ENCODE assay signal across 22 cellular contexts in genomic region chr1:233656032-233656620, GRCh38. TPM values are rescaled to one million over a fixed set of nuclear protein-coding genes. Genes with fewer than 3 reads are reported as not detected.
DNase-seq lines count a peak whose midpoint lies in the region; ATAC-seq, FAIRE-seq and TF ChIP-seq lines count a peak whose summit lies in the region.
"Had no signal": no experiment of that assay in that cellular context is flagged by ENCODE, and none has a peak within 500 bp of the region (broad histone marks: within the 10 kb centered on the region; RNA-seq: fewer than 3 reads in every experiment).

No MANE protein-coding gene starts in this region.

- peak; percentile 17 for DNase-seq in MCF 10A (ENCODE audit: unreplicated experiment)
- no peak for DNase-seq in mammary epithelial cell
- DNase-seq in NCI-H1436 treated with DMSO at 0.1 percent for 48 hours (lab: John Stamatoyannopoulos, UW) = peak; percentile 42
- no peak for DNase-seq in GM12878 (ENCODE audit: low read depth, low spot score)
- no peak for DNase-seq in suprapubic skin (ENCODE audit: low spot score in 2 of 2)
- no peak for DNase-seq in Caco-2
- DNase-seq in effector CD4-positive, alpha-beta T cell = no peak
- DNase-seq: activated CD4-positive, alpha-beta T cell treated with anti-CD3 and anti-CD28 coated beads, Interleukin-2, amount 50 U/mL, for 4 hours; adrenal gland; mesenchymal stem cell; NCI-H187 treated with DMSO at 0.1 percent for 48 hours; stimulated activated CD4-positive, alpha-beta T cell treated with anti-CD3 and anti-CD28 coated beads, Interleukin-2, amount 100 ng/mL, for 48 hours; stimulated activated CD8-positive, alpha-beta memory T cell treated with anti-CD3 and anti-CD28 coated beads, Interleukin-4, amount 100 ng/mL, for 48 hours had no signal

- peaks cover 16% of the 10 kb centered on the region for H3K4me1 ChIP-seq in mammary epithelial cell (ENCODE audit: insufficient read depth, low read length)
- H3K4me1 ChIP-seq in GM12878 (ENCODE audit: control insufficient read depth, insufficient read depth, low read length) = no peaks in the 10 kb centered on the region
- peaks cover 2% of the 10 kb centered on the region for H3K4me1 ChIP-seq in suprapubic skin
- H3K4me1 ChIP-seq in Caco-2 = peaks cover 14% of the 10 kb centered on the region; the same call in 1 of the 2 replicates
- H3K4me1 ChIP-seq: adrenal gland, HAP-1, tibial nerve had no signal

- in situ Hi-C loops in mammary epithelial cell (cut with MboI; ENCODE audit: low sequenced_read_pairs in 2 of 2) (no loop called here), GM12878 (cut with MboI) (no loop called here)

- H4K20me1 ChIP-seq in mammary epithelial cell (ENCODE audit: insufficient read depth, low read length) (no peaks in the 10 kb centered on the region), GM12878 (ENCODE audit: control insufficient read depth, insufficient read depth) (no peaks in the 10 kb centered on the region)

- CTCF ChIA-PET in MCF 10A (lab: Yijun Ruan, JAX) (interaction anchor here (0.6 to 6.0 kb wide), 6 partner anchors 11 to 410 kb away, joined by 3 to 30 read pairs (median 4); no protein-coding TSS in a partner anchor), mammary epithelial cell (lab: Charles Lee; ENCODE audit: low non-redundant PET) (no interaction called here), GM12878 (lab: Yijun Ruan, JAX) (interaction anchor here (0.9 to 2.1 kb wide), 6 partner anchors 16 to 135 kb away, joined by 3 to 7 read pairs (median 4); no protein-coding TSS in a partner anchor), Caco-2 (lab: Charles Lee) (no interaction called here)

- POLR2A ChIA-PET in MCF 10A (lab: Yijun Ruan, JAX) (interaction anchor here (0.8 to 4.2 kb wide), 10 partner anchors 9 to 148 kb away, joined by 3 to 28 read pairs (median 4); no protein-coding TSS in a partner anchor), GM12878 (lab: Charles Lee) (interaction anchor here (1.1 to 1.6 kb wide), 6 partner anchors 9 to 38 kb away, joined by 3 to 6 read pairs (median 4); no protein-coding TSS in a partner anchor), Caco-2 (lab: Charles Lee) (no interaction called here)

- 100% methylated on average over 5 of the region's 5 CpGs for WGBS in mammary epithelial cell (ENCODE audit: low coverage, missing lambda C conversion rate)
- 78% methylated on average over 5 of the region's 5 CpGs for WGBS in GM12878 (ENCODE audit: insufficient coverage, insufficient replicate concordance, low lambda C conversion rate, missing lambda C conversion rate)
- WGBS in suprapubic skin = 52% methylated on average over 5 of the region's 5 CpGs

- H3K79me2 ChIP-seq in mammary epithelial cell (ENCODE audit: insufficient read depth, low read length) = peaks cover 19% of the 10 kb centered on the region
- no peaks in the 10 kb centered on the region for H3K79me2 ChIP-seq in GM12878 (ENCODE audit: control insufficient read depth, insufficient read depth, low read length)

- TF ChIP-seq EP300 in GM12878 (IDR thresholded peaks at IDR 0.05; ENCODE audit: borderline replicate concordance in 1 of 2, control insufficient read depth in 1 of 2, low read depth in 2 of 2, low read length in 2 of 2) (no peak), suprapubic skin (IDR thresholded peaks at IDR 0.05) (no peak)

- peak overlapping the region; percentile 4 for H3K27ac Mint-ChIP-seq in MCF 10A (ENCODE audit: low read depth, unreplicated experiment)
- H3K27ac Mint-ChIP-seq in Caco-2 (ENCODE audit: unreplicated experiment) = no peak overlapping the region
- H3K27ac Mint-ChIP-seq: activated T-helper 1 cell treated with anti-CD3 and anti-CD28 coated beads, Interleukin-12 subunit alpha, Interleukin-12 subunit beta, Interleukin-2, Interleukin-4 antibody, amounts not matched to agents 30 ng/mL and 10 ng/mL and 1 ng/mL, durations not matched to agents 14 hours and 24 hours and 36 hours; IgD-negative memory B cell had no signal

- no peak for TF ChIP-seq POLR2A in GM12878 (IDR thresholded peaks at IDR 0.05; ENCODE audit: low read depth, low read length)
- TF ChIP-seq POLR2A in suprapubic skin (IDR thresholded peaks at IDR 0.05) = no peak

- H3K4me3 ChIP-seq in mammary epithelial cell (replicated peaks in 1 of 3; ENCODE audit: insufficient read depth in 1 of 3, low read depth in 2 of 3, low read length in 3 of 3) = no peak overlapping the region
- H3K4me3 ChIP-seq in GM12878 = no peak overlapping the region
- H3K4me3 ChIP-seq in suprapubic skin = no peak overlapping the region
- H3K4me3 ChIP-seq in Caco-2 (ENCODE audit: low read depth, low read length) = no peak overlapping the region
- H3K4me3 ChIP-seq: adrenal gland, HAP-1, tibial nerve had no signal

- H3K4me3 Mint-ChIP-seq in MCF 10A (ENCODE audit: unreplicated experiment) = no peak overlapping the region
- no peak overlapping the region for H3K4me3 Mint-ChIP-seq in Caco-2 (ENCODE audit: unreplicated experiment)
- H3K4me3 Mint-ChIP-seq: activated T-helper 1 cell treated with anti-CD3 and anti-CD28 coated beads, Interleukin-12 subunit alpha, Interleukin-12 subunit beta, Interleukin-2, Interleukin-4 antibody, amounts not matched to agents 30 ng/mL and 10 ng/mL and 1 ng/mL, durations not matched to agents 14 hours and 24 hours and 36 hours; IgD-negative memory B cell; neural crest cell had no signal

- dilution Hi-C loops in mammary epithelial cell (cut with HindIII; ENCODE audit: low sequenced_read_pairs) = no loop called here

- H3K4me2 ChIP-seq in mammary epithelial cell (ENCODE audit: insufficient read depth, low read depth, low read length) (no peak overlapping the region), GM12878 (ENCODE audit: control insufficient read depth, insufficient read depth) (no peak overlapping the region)

- H2AFZ ChIP-seq in mammary epithelial cell (ENCODE audit: low read depth, low read length) = no peak overlapping the region
- H2AFZ ChIP-seq in GM12878 (ENCODE audit: control insufficient read depth, low read depth, low read length) = no peak overlapping the region

- H3K9me3 Mint-ChIP-seq in MCF 10A (ENCODE audit: unreplicated experiment) (no peaks in the 10 kb centered on the region), Caco-2 (ENCODE audit: unreplicated experiment) (no peaks in the 10 kb centered on the region)
- H3K9me3 Mint-ChIP-seq: activated T-helper 1 cell treated with anti-CD3 and anti-CD28 coated beads, Interleukin-12 subunit alpha, Interleukin-12 subunit beta, Interleukin-2, Interleukin-4 antibody, amounts not matched to agents 30 ng/mL and 10 ng/mL and 1 ng/mL, durations not matched to agents 14 hours and 24 hours and 36 hours; neural crest cell had no signal

- RAD21 ChIA-PET in GM12878 (lab: Charles Lee; ENCODE audit: unreplicated experiment) = interaction anchor here (0.6 to 1.0 kb wide), 3 partner anchors 9 to 57 kb away, joined by 3 to 4 read pairs (median 4); no protein-coding TSS in a partner anchor

- no peaks in the 10 kb centered on the region for H3K27me3 Mint-ChIP-seq in MCF 10A (ENCODE audit: insufficient read depth, unreplicated experiment)
- H3K27me3 Mint-ChIP-seq in Caco-2 (ENCODE audit: insufficient read depth, unreplicated experiment) = peaks cover 3% of the 10 kb centered on the region

- no peak overlapping the region for H3K9ac ChIP-seq in mammary epithelial cell (ENCODE audit: insufficient read depth, low read length)
- no peak overlapping the region for H3K9ac ChIP-seq in GM12878 (ENCODE audit: control insufficient read depth, insufficient read depth, low read length)

- H3K36me3 ChIP-seq in mammary epithelial cell (ENCODE audit: insufficient read depth, low read length) (no peaks in the 10 kb centered on the region), GM12878 (ENCODE audit: control insufficient read depth in 2 of 2, insufficient read depth in 2 of 2, low read length in 1 of 2) (peaks cover 0 to 1% of the 10 kb centered on the region in 2 experiments; a peak in 1 of 4 replicates), suprapubic skin (no peaks in the 10 kb centered on the region), Caco-2 (ENCODE audit: control insufficient read depth, insufficient read depth, low read length) (no peaks in the 10 kb centered on the region)
- H3K36me3 ChIP-seq: adrenal gland, HAP-1, tibial nerve had no signal

- H3K9me3 ChIP-seq in mammary epithelial cell (replicated peaks; ENCODE audit: insufficient read depth, low read length) = no peaks in the 10 kb centered on the region
- H3K9me3 ChIP-seq in GM12878 (replicated peaks; ENCODE audit: control insufficient read depth, insufficient read depth, low read length) = no peaks in the 10 kb centered on the region
- H3K9me3 ChIP-seq in suprapubic skin = no peaks in the 10 kb centered on the region
- no peaks in the 10 kb centered on the region for H3K9me3 ChIP-seq in Caco-2
- H3K9me3 ChIP-seq: adrenal gland, HAP-1, tibial nerve had no signal

- peaks cover 54% of the 10 kb centered on the region for H3K4me1 Mint-ChIP-seq in MCF 10A (ENCODE audit: insufficient read depth, unreplicated experiment)
- peaks cover 8% of the 10 kb centered on the region for H3K4me1 Mint-ChIP-seq in Caco-2 (ENCODE audit: low read depth, unreplicated experiment)
- H3K4me1 Mint-ChIP-seq: IgD-negative memory B cell, neural crest cell had no signal

- peaks cover 6% of the 10 kb centered on the region for H3K36me3 Mint-ChIP-seq in MCF 10A (ENCODE audit: insufficient read depth, unreplicated experiment)
- H3K36me3 Mint-ChIP-seq in Caco-2 (ENCODE audit: insufficient read depth, unreplicated experiment) = no peaks in the 10 kb centered on the region
- H3K36me3 Mint-ChIP-seq: IgD-negative memory B cell had no signal

- H3K27me3 ChIP-seq in mammary epithelial cell (ENCODE audit: insufficient read depth, low read length) (no peaks in the 10 kb centered on the region), GM12878 (replicated peaks in 1 of 2; ENCODE audit: control insufficient read depth in 2 of 2, insufficient read depth in 2 of 2, low read length in 1 of 2) (no peaks in the 10 kb centered on the region), suprapubic skin (no peaks in the 10 kb centered on the region), Caco-2 (replicated peaks; ENCODE audit: control insufficient read depth, insufficient read depth, low read length) (no peaks in the 10 kb centered on the region)
- H3K27me3 ChIP-seq: adrenal gland, tibial nerve had no signal

- intact Hi-C loops in MCF 10A (cut with micrococcal nuclease) = no loop called here
- intact Hi-C loops in mammary epithelial cell (cut with micrococcal nuclease) = no loop called here
- intact Hi-C loops in GM12878 (cut with micrococcal nuclease; ENCODE audit: unreplicated experiment) = no loop called here
- intact Hi-C loops in Caco-2 (cut with micrococcal nuclease; ENCODE audit: unreplicated experiment) = no loop called here

- TF ChIP-seq CTCF in MCF 10A (IDR thresholded peaks at IDR 0.05; ENCODE audit: unreplicated experiment) = no peak
- no peak for TF ChIP-seq CTCF in mammary epithelial cell (conservative IDR thresholded peaks at IDR 0.05 in 1 of 2, IDR thresholded peaks at IDR 0.05 in 1 of 2; ENCODE audit: extremely low read depth in 1 of 2, insufficient read depth in 1 of 2, low read depth in 1 of 2, low read length in 2 of 2)
- no peak for TF ChIP-seq CTCF in GM12878 (IDR thresholded peaks at IDR 0.05 in 2 of 3, conservative IDR thresholded peaks at IDR 0.05 in 1 of 3; ENCODE audit: control insufficient read depth in 2 of 3, extremely low read depth in 1 of 3, insufficient read depth in 1 of 3, low read depth in 3 of 3, low read length in 3 of 3)
- TF ChIP-seq CTCF in suprapubic skin (IDR thresholded peaks at IDR 0.05) = no peak
- no peak for TF ChIP-seq CTCF in Caco-2 (IDR thresholded peaks at IDR 0.05; ENCODE audit: insufficient read depth in 1 of 2, low read depth in 1 of 2, low read length in 1 of 2, severe bottlenecking in 1 of 2, unreplicated experiment in 1 of 2)

- BruUV-seq in MCF 10A (replicated peaks; lab: Mats Ljungman, UMichigan) (no TSS peak), mammary epithelial cell (replicated peaks; lab: Mats Ljungman, UMichigan) (no TSS peak), GM12878 (replicated peaks; lab: Mats Ljungman, UMichigan) (no TSS peak), Caco-2 (replicated peaks; lab: Mats Ljungman, UMichigan) (no TSS peak)

- ATAC-seq in GM12878 = peak; percentile 58
- no peak for ATAC-seq in HG02623 (IDR thresholded peaks at IDR 0.05; ENCODE audit: unreplicated experiment)
- ATAC-seq: SK-N-SH treated with all-trans-retinoic acid at 6 μM for 48 hours had no signal

- no peak overlapping the region for H3K27ac ChIP-seq in mammary epithelial cell (ENCODE audit: insufficient read depth, low read depth, low read length)
- H3K27ac ChIP-seq in GM12878 (ENCODE audit: control insufficient read depth, insufficient read depth) = no peak overlapping the region
- H3K27ac ChIP-seq in suprapubic skin = peak overlapping the region; percentile 23
- H3K27ac ChIP-seq: adrenal gland, tibial nerve had no signal

- peak; percentile 13 for FAIRE-seq in GM12878 (lab: Jason Lieb, UNC)
- FAIRE-seq: endothelial cell of umbilical vein, frontal cortex had no signal

- SMC1A ChIA-PET in GM12878 (lab: Charles Lee; ENCODE audit: uncharacterized antibody, unreplicated experiment) = interaction anchor here (1.0 to 2.4 kb wide), 19 partner anchors 8 to 197 kb away, joined by 3 to 13 read pairs (median 4); no protein-coding TSS in a partner anchor

- no peak for TF ChIP-seq RAD21 in GM12878 (IDR thresholded peaks at IDR 0.05; ENCODE audit: insufficient read depth, low read depth, low read length)

RNA-seq across cellular contexts. Expression of gene KCNK1, which starts 42.2 kb away (rescaled TPM):
- total RNA-seq in MCF 10A (2022) = 24.3 and 41.3 TPM in 2 replicates
- total RNA-seq in mammary epithelial cell = 10 to 100 TPM in 1 of 2 donors, 1 to 10 TPM in 1; 9.0 to 20.6 TPM
- polyA plus RNA-seq in mammary epithelial cell = 20.8 TPM
- 13.4 TPM for polyA minus RNA-seq in mammary epithelial cell
- total RNA-seq in GM12878 (2013; cell fraction: nucleolus; rRNA removed) = 81.2 and 85.6 TPM in 2 replicates
- 14.2 and 15.0 TPM in 2 replicates for total RNA-seq in GM12878 (2014; rRNA removed)
- total RNA-seq in GM12878 (2014; rRNA removed; fragmentation: Illumina TruSeq; extraction: Trizol) = 12.4 and 13.0 TPM in 2 replicates
- 17.0 and 18.6 TPM in 2 replicates for total RNA-seq in GM12878 (2021)
- 4.1 TPM for polyA plus RNA-seq in GM12878 (2011; ENCODE audit: low read depth)
- 27.6 and 28.4 TPM in 2 replicates for polyA plus RNA-seq in GM12878 (2011; rRNA removed)
- polyA plus RNA-seq in GM12878 (2011; cell fraction: cytosol; rRNA removed) = 26.5 and 28.7 TPM in 2 replicates
- polyA plus RNA-seq in GM12878 (2011; cell fraction: nucleus; rRNA removed) = 20.3 and 25.4 TPM in 2 replicates
- polyA plus RNA-seq in GM12878 (2012) = 6.8 and 10.7 TPM in 2 replicates
- polyA plus RNA-seq in GM12878 (2014; fragmentation: Illumina TruSeq; extraction: Trizol) = 10.6 and 12.3 TPM in 2 replicates
- polyA plus RNA-seq in GM12878 (2014; fragmentation: Nextera tagmentation; extraction: Ambion mirVana) = 10 to 100 TPM in 1 of 2 experiments, 1 to 10 TPM in 1; 9.4 to 14.6 TPM
- polyA plus RNA-seq in GM12878 (2014; rRNA removed) = 14.3 and 16.0 TPM in 2 replicates
- polyA plus RNA-seq in GM12878 (2016; fragmentation: Nextera tagmentation; extraction: Ambion mirVana) = 10 to 100 TPM; 15.6 to 18.6 TPM
- 36.1 and 43.6 TPM in 2 replicates for polyA minus RNA-seq in GM12878 (2011; rRNA and poly(A)+ RNA removed)
- polyA minus RNA-seq in GM12878 (2011; cell fraction: cytosol; rRNA and poly(A)+ RNA removed) = 18.0 and 18.2 TPM in 2 replicates
- 15.6 and 29.0 TPM in 2 replicates for polyA minus RNA-seq in GM12878 (2011; cell fraction: nucleus; rRNA and poly(A)+ RNA removed)
- total RNA-seq in suprapubic skin = 10 to 100 TPM in 2 of 4 donors, 1 to 10 TPM in 2; 7.5 to 18.7 (median 11.9) TPM
- 0.60 TPM in 1 of 2 replicates, not detected in the other for total RNA-seq in Caco-2 (2022)
- polyA plus RNA-seq: IgD-negative memory B cell had no signal

Comparison
In these comparisons a context has a peak if more than half of its experiments do, and no peak if none do; other contexts are left out.
1. DNase-seq: peak in MCF 10A (single experiment) and NCI-H1436 treated with DMSO at 0.1 percent for 48 hours (single experiment); none in mammary epithelial cell (single experiment), GM12878 (single experiment), suprapubic skin (0 of 2), Caco-2 (0 of 2) and effector CD4-positive, alpha-beta T cell (single experiment).
2. CTCF ChIA-PET loops: an anchor here in MCF 10A (0.6 to 6.0 kb wide) and GM12878 (0.9 to 2.1 kb wide); none called in mammary epithelial cell and Caco-2.